Comparison of ENCODE assay signal across 3 cellular contexts in the genomic region with DNA sequence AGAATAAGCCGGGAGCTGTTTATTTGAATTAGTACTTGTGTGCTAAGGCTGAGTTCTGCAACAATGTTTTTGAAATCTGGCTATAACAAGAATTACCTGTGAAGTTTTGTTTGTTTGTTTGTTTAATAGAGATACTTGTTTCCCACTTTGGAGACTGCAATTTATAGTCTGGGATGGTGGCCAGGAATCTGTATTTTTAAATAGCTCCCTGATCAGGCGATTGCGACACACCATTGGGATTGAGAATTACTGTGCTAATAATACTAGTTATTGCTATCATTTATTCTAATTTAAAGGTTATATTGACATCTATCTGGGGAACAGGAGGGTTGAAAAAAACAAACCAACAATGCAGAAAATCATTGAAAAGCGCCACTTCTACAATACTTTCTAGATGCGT.
TF ChIP-seq lines count a peak whose summit lies in the region.

No MANE protein-coding gene starts in this region.

TF ChIP-seq in HEK293, 187 proteins besides CTCF, POLR2A, EP300 and RAD21:
- TF ChIP-seq ZBTB20 (tag by site-specific recombination; IDR thresholded peaks at IDR 0.05) (peak; percentile 52; the same call in 1 of the 2 replicates), OVOL3 (tag by site-specific recombination; IDR thresholded peaks at IDR 0.05) (no peak)

TF ChIP-seq in IMR-90, 13 proteins besides CTCF, POLR2A, EP300 and RAD21:
- peak; percentile 80 for TF ChIP-seq CEBPB (IDR thresholded peaks at IDR 0.05; ENCODE audit: low read depth, low read length)
- no peak for TF ChIP-seq FOS (IDR thresholded peaks at IDR 0.05; ENCODE audit: low read depth, low read length)
TF ChIP-seq in IMR-90: peak in this region for 1.

TF ChIP-seq in H1, 55 proteins besides CTCF, POLR2A, EP300 and RAD21:
- peak; percentile 86; the same call in 1 of the 2 replicates for TF ChIP-seq CEBPB (IDR thresholded peaks at IDR 0.05; ENCODE audit: low read depth, low read length)
- TF ChIP-seq SP1 (IDR thresholded peaks at IDR 0.05; ENCODE audit: low read depth, low read length), result no peak
